22 cellular contexts compared by ENCODE assay signal in the genomic region with DNA sequence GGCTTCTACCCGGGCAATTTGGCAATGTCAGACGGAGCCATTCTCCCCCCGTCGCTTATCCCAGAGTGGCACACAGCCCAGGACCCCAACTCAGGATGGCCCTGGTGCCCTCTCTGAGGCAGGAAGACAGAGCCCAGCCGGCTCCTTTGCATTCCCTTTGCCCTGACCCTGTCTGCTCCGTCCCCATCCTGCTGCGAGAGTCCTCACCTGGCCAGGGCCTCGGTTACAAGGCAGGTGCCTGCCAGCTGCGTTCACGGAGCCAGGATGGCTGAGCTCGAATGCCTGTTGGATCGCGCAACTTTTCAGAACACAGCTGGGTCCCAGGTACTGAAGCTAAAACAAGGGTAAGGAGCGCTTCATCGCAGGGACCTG. TPM values are rescaled to one million over a fixed set of nuclear protein-coding genes. Genes with fewer than 3 reads are reported as not detected.
"Had no signal": no experiment of that assay in that cellular context is flagged by ENCODE, and none has a peak within 500 bp of the region (broad histone marks: within the 10 kb centered on the region; RNA-seq: fewer than 3 reads in every experiment).

No MANE protein-coding gene starts in this region.

- H3K27ac Mint-ChIP-seq: activated B cell treated with CpG ODN at 0.5 μM for 24 hours; activated naive CD4-positive, alpha-beta T cell treated with anti-CD3 and anti-CD28 coated beads, Interleukin-2, amount 10 ng/mL, durations not matched to agents 7 days and 5 days; activated T-helper 2 cell treated with anti-CD3 and anti-CD28 coated beads, Interferon-gamma antibody, Interleukin-2, Interleukin-4, amounts not matched to agents 10 μg/mL and 5 μg/mL and 100 μg/mL, durations not matched to agents 14 hours and 24 hours and 36 hours; stimulated activated naive CD8-positive, alpha-beta T cell treated with anti-CD3 and anti-CD28 coated beads, Interleukin-15, Interleukin-2, amounts not matched to agents 100 ng/mL and 50 ng/mL, for 24 hours had no signal

- H3K4me1 ChIP-seq: adrenal gland, body of pancreas, uterus had no signal

- H3K9me3 ChIP-seq: adrenal gland, body of pancreas, ovary, thoracic aorta, uterus had no signal

- DNase-seq: activated B cell treated with CpG ODN at 0.5 μM for 24 hours; activated CD4-positive, alpha-beta T cell treated with anti-CD3 and anti-CD28 coated beads, Interleukin-2, amount 50 U/mL, for 1 hour; activated naive CD4-positive, alpha-beta T cell treated with anti-CD3 and anti-CD28 coated beads, Interleukin-2, amount 10 ng/mL, durations not matched to agents 7 days and 5 days; activated T-cell treated with anti-CD3 and anti-CD28 coated beads for 4 hours; adrenal gland; body of pancreas; cerebellar nuclear complex; left colon; stimulated activated CD4-positive, alpha-beta T cell treated with anti-CD3 and anti-CD28 coated beads, Interleukin-15, amount 100 ng/mL, for 24 hours; stimulated activated CD4-positive, alpha-beta T cell treated with anti-CD3 and anti-CD28 coated beads, Interleukin-4, amount 100 ng/mL, for 24 hours; uterus had no signal

- H3K4me3 ChIP-seq: adrenal gland, body of pancreas, ovary, thoracic aorta, uterus had no signal

- H3K4me1 Mint-ChIP-seq: activated naive CD4-positive, alpha-beta T cell treated with anti-CD3 and anti-CD28 coated beads, Interleukin-2, amount 10 ng/mL, durations not matched to agents 7 days and 5 days had no signal

- H3K36me3 Mint-ChIP-seq: activated naive CD4-positive, alpha-beta T cell treated with anti-CD3 and anti-CD28 coated beads, Interleukin-2, amount 10 ng/mL, durations not matched to agents 7 days and 5 days; naive thymus-derived CD8-positive, alpha-beta T cell had no signal

- H3K4me3 Mint-ChIP-seq: activated B cell treated with CpG ODN at 0.5 μM for 24 hours; activated naive CD4-positive, alpha-beta T cell treated with anti-CD3 and anti-CD28 coated beads, Interleukin-2, amount 10 ng/mL, durations not matched to agents 7 days and 5 days; naive thymus-derived CD8-positive, alpha-beta T cell; stimulated activated naive CD8-positive, alpha-beta T cell treated with anti-CD3 and anti-CD28 coated beads, Interleukin-15, Interleukin-2, amounts not matched to agents 100 ng/mL and 50 ng/mL, for 24 hours had no signal

- H3K36me3 ChIP-seq: adrenal gland, ovary, thoracic aorta, uterus had no signal

- H3K9me3 Mint-ChIP-seq: activated B cell treated with CpG ODN at 0.5 μM for 24 hours; activated naive CD4-positive, alpha-beta T cell treated with anti-CD3 and anti-CD28 coated beads, Interleukin-2, amount 10 ng/mL, durations not matched to agents 7 days and 5 days; activated T-helper 2 cell treated with anti-CD3 and anti-CD28 coated beads, Interferon-gamma antibody, Interleukin-2, Interleukin-4, amounts not matched to agents 10 μg/mL and 5 μg/mL and 100 μg/mL, durations not matched to agents 14 hours and 24 hours and 36 hours; naive thymus-derived CD8-positive, alpha-beta T cell; stimulated activated naive CD8-positive, alpha-beta T cell treated with anti-CD3 and anti-CD28 coated beads, Interleukin-15, Interleukin-2, amounts not matched to agents 100 ng/mL and 50 ng/mL, for 24 hours had no signal

- H3K27me3 ChIP-seq: adrenal gland, body of pancreas, ovary, uterus had no signal

- H3K27ac ChIP-seq: adrenal gland, body of pancreas, ovary, thoracic aorta, uterus had no signal

RNA-seq across cellular contexts. Expression of a gene that starts 18.6 kb away (rescaled TPM):
- total RNA-seq: activated B cell treated with CpG ODN at 0.5 μM for 24 hours; activated CD8-positive, alpha-beta memory T cell treated with anti-CD3 and anti-CD28 coated beads for 36 hours; adrenal gland; body of pancreas; esophagus mucosa; glomerular endothelial cell; left colon; lung microvascular endothelial cell; ovary; renal cortical epithelial cell; T-helper 1 cell treated with Interleukin-12 subunit alpha and Interleukin-12 subunit beta and Interleukin-4 antibody, amounts not matched to agents 30 ng/mL and 1 ng/mL, for 36 hours; thoracic aorta; uterus had no signal
- polyA plus RNA-seq: adrenal gland; naive thymus-derived CD8-positive, alpha-beta T cell; ovary had no signal
